Comparison of ENCODE assay signal across 27 cellular contexts in genomic region chr6:3120765-3121089, GRCh38. TPM values are rescaled to one million over a fixed set of nuclear protein-coding genes. Genes with fewer than 3 reads are reported as not detected.
DNase-seq lines count a peak whose midpoint lies in the region; ATAC-seq and TF ChIP-seq lines count a peak whose summit lies in the region.
"Had no signal": no experiment of that assay in that cellular context is flagged by ENCODE, and none has a peak within 500 bp of the region (broad histone marks: within the 10 kb centered on the region; RNA-seq: fewer than 3 reads in every experiment).

No MANE protein-coding gene starts in this region.

- H3K9me3 ChIP-seq in PC-3 (ENCODE audit: low read length) (no peaks in the 10 kb centered on the region), hepatocyte (ENCODE audit: low read depth) (no peaks in the 10 kb centered on the region), psoas muscle (no peaks in the 10 kb centered on the region)
- H3K9me3 ChIP-seq: A549; BLaER1 treated with 17β-estradiol and CSF1 and Interleukin-3, amounts not matched to agents 10 nM and 100 nM; Caco-2 had no signal

- H3K4me3 Mint-ChIP-seq in nephron (peak overlapping the region; percentile 62 to 70 (median 69)), type B pancreatic cell (peak overlapping the region; percentile 67)
- H3K4me3 Mint-ChIP-seq: CD8-positive, alpha-beta T cell had no signal

- intact Hi-C loops in PC-3 (cut with micrococcal nuclease) (no loop called here), psoas muscle (cut with DNase I) (loop anchor here in 1 of 2 donors (10.0 kb wide), 2 partner anchors 126 to 614 kb away; partner anchors contain the start of gene NQO2)

- H3K4me1 ChIP-seq in PC-3 (ENCODE audit: insufficient read depth, low read length) (peaks cover 32% of the 10 kb centered on the region), hepatocyte (ENCODE audit: insufficient read depth) (peaks cover 19% of the 10 kb centered on the region), psoas muscle (peaks cover 9% of the 10 kb centered on the region)

- DNase-seq in PC-3 = no peak
- DNase-seq in hepatocyte (ENCODE audit: low spot score) = no peak
- DNase-seq in type B pancreatic cell (ENCODE audit: extremely low spot score, unreplicated experiment) = no peak
- no peak for DNase-seq in stimulated activated CD4-positive, alpha-beta T cell treated with anti-CD3 and anti-CD28 coated beads, Interleukin-4, amount 100 ng/mL, for 1 hour
- no peak for DNase-seq in psoas muscle
- DNase-seq in omental fat pad (ENCODE audit: low spot score) = no peak
- DNase-seq: AML-193; Caco-2; CD8-positive, alpha-beta T cell; DMS79 treated with DMSO at 0.1 percent for 48 hours; GF-D8; H7; IMR-90; MM.1S; NCI-H1048; NCI-H1417 treated with DMSO at 0.1 percent for 48 hours; NCI-H1694 treated with DMSO at 0.1 percent for 48 hours; NCI-H2081; NCI-H2227 treated with DMSO at 0.1 percent for 48 hours; NCI-H526 treated with DMSO at 0.1 percent for 48 hours; SHP77 had no signal

- H3K4me1 Mint-ChIP-seq in nephron = peaks cover 18% of the 10 kb centered on the region
- H3K4me1 Mint-ChIP-seq in type B pancreatic cell (ENCODE audit: unreplicated experiment) = peaks cover 34% of the 10 kb centered on the region

- no peak overlapping the region for H3K9ac ChIP-seq in PC-3 (ENCODE audit: low read length)
- H3K9ac ChIP-seq: BLaER1 treated with 17β-estradiol and CSF1 and Interleukin-3, amounts not matched to agents 10 nM and 100 nM; KMS-11 had no signal

- H3K36me3 ChIP-seq in PC-3 (ENCODE audit: low read depth, low read length) (no peaks in the 10 kb centered on the region), hepatocyte (replicated peaks; ENCODE audit: insufficient read depth, low read depth) (no peaks in the 10 kb centered on the region), psoas muscle (ENCODE audit: insufficient read depth in 1 of 2, low read depth in 1 of 2) (no peaks in the 10 kb centered on the region)

- H3K27me3 ChIP-seq in PC-3 (ENCODE audit: low read length) (no peaks in the 10 kb centered on the region), hepatocyte (no peaks in the 10 kb centered on the region), psoas muscle (ENCODE audit: insufficient read depth in 3 of 3, low read length in 2 of 3) (no peaks in the 10 kb centered on the region)
- H3K27me3 ChIP-seq: BLaER1 treated with 17β-estradiol and CSF1 and Interleukin-3, amounts not matched to agents 10 nM and 100 nM had no signal

- TF ChIP-seq CTCF in PC-3 (conservative IDR thresholded peaks at IDR 0.05; ENCODE audit: low read depth, low read length) (no peak), hepatocyte (IDR thresholded peaks at IDR 0.05; ENCODE audit: poor library complexity) (no peak), nephron (IDR thresholded peaks at IDR 0.05; ENCODE audit: unreplicated experiment in 3 of 3) (no peak), type B pancreatic cell (conservative IDR thresholded peaks at IDR 0.05) (no peak), psoas muscle (IDR thresholded peaks at IDR 0.05) (no peak), omental fat pad (IDR thresholded peaks at IDR 0.05) (no peak)

- CTCF ChIA-PET in PC-3 (lab: Charles Lee) = no interaction called here

- H3F3A ChIP-seq in PC-3 (ENCODE audit: low read length, unreplicated experiment) = no peaks in the 10 kb centered on the region

- H2AFZ ChIP-seq in PC-3 (ENCODE audit: low read length) (no peak overlapping the region), hepatocyte (no peak overlapping the region)

- H3K9me2 ChIP-seq in PC-3 (replicated peaks; ENCODE audit: low read length) = no peaks in the 10 kb centered on the region
- H3K9me2 ChIP-seq in hepatocyte (replicated peaks; ENCODE audit: insufficient read depth) = no peaks in the 10 kb centered on the region

- BruUV-seq in PC-3 (replicated peaks; lab: Mats Ljungman, UMichigan) = no TSS peak

- POLR2A ChIA-PET in PC-3 (lab: Charles Lee; ENCODE audit: unreplicated experiment) = interaction anchor here (0.6 kb wide), 1 partner anchor 41 kb away, joined by 6 read pairs; no protein-coding TSS in a partner anchor

- H3K27me3 Mint-ChIP-seq in nephron (ENCODE audit: low read depth) (no peaks in the 10 kb centered on the region), type B pancreatic cell (no peaks in the 10 kb centered on the region)

- H3K79me2 ChIP-seq in PC-3 (ENCODE audit: low read length) (peaks cover 11% of the 10 kb centered on the region), hepatocyte (peaks cover 20% of the 10 kb centered on the region)

- H4K20me1 ChIP-seq in PC-3 (ENCODE audit: low read length) (no peaks in the 10 kb centered on the region), hepatocyte (ENCODE audit: insufficient read depth, poor library complexity, severe bottlenecking) (no peaks in the 10 kb centered on the region)
- H4K20me1 ChIP-seq: BLaER1 treated with 17β-estradiol and CSF1 and Interleukin-3, amounts not matched to agents 10 nM and 100 nM had no signal

- no peak for ATAC-seq in PC-3
- ATAC-seq in psoas muscle = no peak
- no peak for ATAC-seq in omental fat pad (ENCODE audit: low FRiP score)
- ATAC-seq: A549; CD8-positive, alpha-beta T cell; Panc1 had no signal

- H3K4me2 ChIP-seq in PC-3 (ENCODE audit: low read length) = peak overlapping the region; percentile 85
- peak overlapping the region; percentile 80 for H3K4me2 ChIP-seq in hepatocyte
- H3K4me2 ChIP-seq: A549, KMS-11 had no signal

- no peak overlapping the region for H3K27ac ChIP-seq in PC-3 (ENCODE audit: low read length)
- H3K27ac ChIP-seq in hepatocyte = peak overlapping the region; percentile 9
- H3K27ac ChIP-seq in psoas muscle = no peak overlapping the region
- H3K27ac ChIP-seq: A549; BLaER1 treated with 17β-estradiol and CSF1 and Interleukin-3, amounts not matched to agents 10 nM and 100 nM; KMS-11; RWPE1 had no signal

- 90% methylated on average over 5 of the region's 5 CpGs for WGBS in hepatocyte (ENCODE audit: low lambda C conversion rate, missing lambda C conversion rate)
- 81 to 92% (median 88%) methylated on average over 5 of the region's 5 CpGs for WGBS in psoas muscle, 3 donors

- no peak overlapping the region for H3K27ac Mint-ChIP-seq in nephron
- H3K27ac Mint-ChIP-seq in type B pancreatic cell = peak overlapping the region; percentile 84
- H3K27ac Mint-ChIP-seq: CD8-positive, alpha-beta T cell had no signal

- peaks cover 6% of the 10 kb centered on the region for H3K36me3 Mint-ChIP-seq in nephron (ENCODE audit: low read depth)
- peaks cover 3% of the 10 kb centered on the region for H3K36me3 Mint-ChIP-seq in type B pancreatic cell
- H3K36me3 Mint-ChIP-seq: CD8-positive, alpha-beta T cell had no signal

- no peak overlapping the region for H3K4me3 ChIP-seq in PC-3 (ENCODE audit: low read length)
- no peak overlapping the region for H3K4me3 ChIP-seq in hepatocyte
- H3K4me3 ChIP-seq in psoas muscle = no peak overlapping the region
- H3K4me3 ChIP-seq: A549; BLaER1 treated with 17β-estradiol and CSF1 and Interleukin-3, amounts not matched to agents 10 nM and 100 nM had no signal

- H3K9me3 Mint-ChIP-seq in nephron (no peaks in the 10 kb centered on the region), type B pancreatic cell (no peaks in the 10 kb centered on the region)
- H3K9me3 Mint-ChIP-seq: CD8-positive, alpha-beta T cell had no signal

RNA-seq across cellular contexts. Expression of gene BPHL, which starts 2.2 kb away (rescaled TPM):
- 15.7 and 15.8 TPM in 2 replicates for total RNA-seq in PC-3 (2014; rRNA removed)
- 42.4 and 52.0 TPM in 2 replicates for total RNA-seq in hepatocyte
- polyA plus RNA-seq in hepatocyte = 61.2 and 77.0 TPM in 2 replicates
- total RNA-seq in type B pancreatic cell (ENCODE audit: low replicate concordance) = 50.3 and 56.2 TPM in 2 replicates
- total RNA-seq in psoas muscle = 10 to 100 TPM in 3 of 4 donors, 1 to 10 TPM in 1; 6.7 to 22.8 (median 13.5) TPM
- polyA plus RNA-seq in psoas muscle = 1 to 10 TPM; 6.8 to 9.0 (median 7.3) TPM
- total RNA-seq in omental fat pad = 10 to 100 TPM; 13.5 to 41.5 (median 20.9) TPM

RNA-seq across cellular contexts. Expression of gene TUBB2A, which starts 36.6 kb away (rescaled TPM):
- total RNA-seq in PC-3 (2014; rRNA removed) (66.8 and 70.2 TPM in 2 replicates), hepatocyte (97.2 and 115 TPM in 2 replicates), type B pancreatic cell (ENCODE audit: low replicate concordance) (51.8 and 62.9 TPM in 2 replicates), psoas muscle (10 to 100 TPM; 25.3 to 58.0 (median 40.5) TPM), omental fat pad (100 to 1,000 TPM in 2 of 4 donors, 10 to 100 TPM in 2; 62.4 to 134 (median 97.8) TPM)
- polyA plus RNA-seq in hepatocyte (183 and 185 TPM in 2 replicates), psoas muscle (10 to 100 TPM; 35.4 to 83.4 (median 47.1) TPM)

RNA-seq across cellular contexts. Expression of gene RIPK1, which starts 52.4 kb away (rescaled TPM):
- total RNA-seq in PC-3 (2014; rRNA removed) (14.5 and 17.7 TPM in 2 replicates), hepatocyte (16.2 and 21.0 TPM in 2 replicates), type B pancreatic cell (ENCODE audit: low replicate concordance) (14.7 and 16.3 TPM in 2 replicates), psoas muscle (10 to 100 TPM in 1 of 4 donors, 1 to 10 TPM in 3; 6.2 to 10.4 (median 7.2) TPM), omental fat pad (10 to 100 TPM; 29.6 to 47.0 (median 31.1) TPM)
- polyA plus RNA-seq in hepatocyte (14.0 and 14.6 TPM in 2 replicates), psoas muscle (10 to 100 TPM in 1 of 3 donors, 1 to 10 TPM in 2; 5.6 to 10.6 (median 7.1) TPM)
